1 cellular context compared by ENCODE assay signal in the genomic region with DNA sequence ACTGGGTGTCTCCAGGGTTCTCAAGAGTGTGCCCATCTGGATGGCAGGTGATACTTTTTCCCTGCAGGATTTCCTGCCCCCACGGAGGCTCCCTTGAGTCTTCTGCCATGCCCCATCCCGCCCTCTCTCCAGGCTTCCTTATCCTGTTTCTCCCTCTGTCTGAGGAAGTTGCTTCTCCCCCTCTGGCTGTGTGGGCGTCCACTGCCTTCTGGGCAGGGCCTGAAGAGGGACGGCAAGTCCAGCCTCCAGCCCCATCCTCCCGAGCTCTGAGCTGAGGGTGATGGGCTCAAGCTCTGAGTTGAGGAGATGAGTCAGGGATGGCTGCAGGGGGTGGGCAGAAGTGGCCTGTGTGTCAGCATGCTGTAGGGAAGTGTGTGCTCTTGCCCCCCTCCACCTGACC.
TF ChIP-seq lines count a peak whose summit lies in the region.

No MANE protein-coding gene starts in this region.

TF ChIP-seq in IMR-90, 13 proteins besides CTCF, POLR2A, EP300 and RAD21 (continued from another document):
- TF ChIP-seq USF2 (IDR thresholded peaks at IDR 0.05; ENCODE audit: low read depth, low read length) (no peak), RCOR1 (IDR thresholded peaks at IDR 0.05; ENCODE audit: insufficient replicate concordance, low read length) (no peak), MXI1 (IDR thresholded peaks at IDR 0.05; ENCODE audit: borderline replicate concordance, low read depth, low read length) (no peak), FOS (IDR thresholded peaks at IDR 0.05; ENCODE audit: low read depth, low read length) (no peak), MAZ (IDR thresholded peaks at IDR 0.05; ENCODE audit: borderline replicate concordance, low read depth, low read length) (no peak), BHLHE40 (IDR thresholded peaks at IDR 0.05; ENCODE audit: low read depth, low read length) (no peak), NFE2L2 (IDR thresholded peaks at IDR 0.05; ENCODE audit: low read depth, low read length) (no peak)
